3 cellular contexts compared by ENCODE assay signal in the genomic region with DNA sequence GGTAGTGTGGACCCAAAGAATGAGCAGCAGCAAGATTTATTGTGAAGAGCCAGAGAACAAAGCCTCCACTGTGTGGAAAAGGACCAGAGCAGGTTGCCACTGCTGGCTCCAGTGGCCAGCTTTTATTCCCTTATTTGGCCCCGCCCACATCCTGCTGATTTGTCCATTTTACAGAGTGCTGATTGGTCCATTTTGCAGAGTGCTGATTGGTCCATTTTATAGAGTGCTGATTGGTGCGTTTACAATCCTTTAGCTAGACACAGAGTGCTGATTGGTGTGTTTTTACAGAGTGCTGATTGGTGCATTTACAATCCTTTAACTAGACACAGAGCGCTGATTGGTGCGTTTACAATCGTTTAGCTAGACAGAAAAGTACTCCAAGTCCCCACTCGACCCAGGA. TPM values are rescaled to one million over a fixed set of nuclear protein-coding genes. Genes with fewer than 3 reads are reported as not detected.
"Had no signal": no experiment of that assay in that cellular context is flagged by ENCODE, and none has a peak within 500 bp of the region (broad histone marks: within the 10 kb centered on the region; RNA-seq: fewer than 3 reads in every experiment).

No MANE protein-coding gene starts in this region.

RNA-seq across cellular contexts. Expression of a gene that starts 15.9 kb away (rescaled TPM):
- total RNA-seq: HFFc6, IMR-90 had no signal
- polyA plus RNA-seq: IMR-90 had no signal

RNA-seq across cellular contexts. Expression of a gene that starts 35.9 kb away (rescaled TPM):
- total RNA-seq: HT1080 had no signal
